In genomic region chr6:34719646-34720045, GRCh38 we compare ENCODE assay signal across 7 cellular contexts. TPM values are rescaled to one million over a fixed set of nuclear protein-coding genes. Genes with fewer than 3 reads are reported as not detected.
A peak's percentile ranks its signal among the peaks of the same experiment; 100 is the strongest.
DNase-seq lines count a peak whose midpoint lies in the region; ATAC-seq and TF ChIP-seq lines count a peak whose summit lies in the region.
"Not testable (repeated sequence)": the region's sequence is repeated elsewhere in the genome, so short reads cannot be mapped to it uniquely, and the experiment has no call there.

No MANE protein-coding gene starts in this region.

- not testable (repeated sequence) for H3K27me3 Mint-ChIP-seq in Calu3 (ENCODE audit: unreplicated experiment); HFFc6 (ENCODE audit: insufficient read depth); WTC11 (ENCODE audit: low read depth); type B pancreatic cell

- peak; percentile 63 for DNase-seq in Calu3
- not testable (repeated sequence) for DNase-seq in HFFc6; RWPE2 (ENCODE audit: low spot score); WTC11 (ENCODE audit: low spot score); epithelial cell of prostate (ENCODE audit: low read depth, low spot score); lower lobe of right lung; type B pancreatic cell (ENCODE audit: extremely low spot score, unreplicated experiment)

- peak overlapping the region; percentile 53 for H3K4me3 Mint-ChIP-seq in Calu3 (ENCODE audit: low read depth, unreplicated experiment)
- peak overlapping the region; percentile 47; the same call in 1 of the 2 replicates for H3K4me3 Mint-ChIP-seq in HFFc6
- peak overlapping the region; percentile 48 for H3K4me3 Mint-ChIP-seq in WTC11
- H3K4me3 Mint-ChIP-seq in type B pancreatic cell: peak overlapping the region; percentile 63

- peak overlapping the region; percentile 76 for H3K27ac ChIP-seq in RWPE2 (ENCODE audit: poor library complexity, severe bottlenecking)
- H3K27ac ChIP-seq in epithelial cell of prostate: peak overlapping the region; percentile 73
- H3K27ac ChIP-seq in lower lobe of right lung: peak overlapping the region; percentile 38

- not testable (repeated sequence) for H3K4me3 ChIP-seq in RWPE2 (ENCODE audit: severe bottlenecking); lower lobe of right lung

- peaks cover 40% of the 10 kb centered on the region for H3K4me1 ChIP-seq in RWPE2 (ENCODE audit: insufficient read depth, poor library complexity, severe bottlenecking)
- H3K4me1 ChIP-seq in lower lobe of right lung: not testable (repeated sequence)

- not testable (repeated sequence) for H3K9me3 Mint-ChIP-seq in Calu3 (ENCODE audit: low read depth, unreplicated experiment); HFFc6; WTC11; type B pancreatic cell

- peaks cover 20% of the 10 kb centered on the region for H3K36me3 Mint-ChIP-seq in Calu3 (ENCODE audit: insufficient read depth, unreplicated experiment)
- not testable (repeated sequence) for H3K36me3 Mint-ChIP-seq in HFFc6 (ENCODE audit: low read depth); WTC11; type B pancreatic cell

- peak overlapping the region; percentile 80 for H3K27ac Mint-ChIP-seq in Calu3 (ENCODE audit: unreplicated experiment)
- peak overlapping the region; percentile 46; the same call in 1 of the 2 replicates for H3K27ac Mint-ChIP-seq in HFFc6
- peak overlapping the region; percentile 94; the same call in 1 of the 2 replicates for H3K27ac Mint-ChIP-seq in WTC11
- peak overlapping the region; percentile 90 for H3K27ac Mint-ChIP-seq in type B pancreatic cell

- not testable (repeated sequence) for H3K27me3 ChIP-seq in RWPE2 (ENCODE audit: insufficient read depth, poor library complexity, severe bottlenecking); lower lobe of right lung (ENCODE audit: low read depth)

- BruUV-seq in Calu3 (replicated peaks; lab: Mats Ljungman, UMichigan): not testable (repeated sequence)

- CTCF ChIA-PET in Calu3 (lab: Charles Lee): interaction anchor here (0.7 to 0.9 kb wide), 2 partner anchors 19 to 72 kb away, joined by 3 to 4 read pairs; partner anchors contain the start of gene BLTP3A
- CTCF ChIA-PET in WTC11 (lab: Charles Lee): not testable (repeated sequence)

- not testable (repeated sequence) for TF ChIP-seq CTCF in Calu3 (IDR thresholded peaks at IDR 0.05; ENCODE audit: unreplicated experiment); HFFc6 (IDR thresholded peaks at IDR 0.05); RWPE2 (IDR thresholded peaks at IDR 0.05; ENCODE audit: poor library complexity, severe bottlenecking); WTC11 (IDR thresholded peaks at IDR 0.05); lower lobe of right lung (IDR thresholded peaks at IDR 0.05); type B pancreatic cell (conservative IDR thresholded peaks at IDR 0.05)

- intact Hi-C loops in Calu3 (cut with micrococcal nuclease; ENCODE audit: unreplicated experiment): loop anchor here (5.0 kb wide), 1 partner anchor 38 kb away; the partner anchor contains the start of gene SNRPC
- intact Hi-C loops in lower lobe of right lung (cut with DNase I): not testable (repeated sequence)

- H3K4me1 Mint-ChIP-seq in Calu3 (ENCODE audit: low read depth, unreplicated experiment) (peaks cover 62% of the 10 kb centered on the region), HFFc6 (ENCODE audit: low read depth) (peaks cover 43% of the 10 kb centered on the region), WTC11 (peaks cover 27% of the 10 kb centered on the region), type B pancreatic cell (ENCODE audit: unreplicated experiment) (peaks cover 17% of the 10 kb centered on the region)

- not testable (repeated sequence) for ATAC-seq in RWPE2 (ENCODE audit: low read depth); WTC11; lower lobe of right lung

- H3K9me3 ChIP-seq in RWPE2 (ENCODE audit: severe bottlenecking); lower lobe of right lung: not testable (repeated sequence)

- POLR2A ChIA-PET in WTC11 (lab: Charles Lee): not testable (repeated sequence)

- H3K36me3 ChIP-seq in RWPE2 (ENCODE audit: low read depth); lower lobe of right lung: not testable (repeated sequence)

RNA-seq across cellular contexts. Expression of gene ILRUN, which starts 23.1 kb away (rescaled TPM):
- 137 and 145 TPM in 2 replicates for total RNA-seq in Calu3 (2022)
- total RNA-seq in HFFc6 (2021; fragmentation: NEBNext Ultra II Directional; extraction: Animal tissue kit (Norgen Biotek cat#: 25700)): 10 to 100 TPM; 56.0 to 65.1 (median 59.4) TPM
- total RNA-seq in WTC11 (2021): 60.4 to 75.5 TPM (median 63.9 TPM) in 3 replicates
- total RNA-seq in lower lobe of right lung: 90.3 TPM
- total RNA-seq in type B pancreatic cell (ENCODE audit: low replicate concordance): 60.3 and 83.4 TPM in 2 replicates

RNA-seq across cellular contexts. Expression of gene SNRPC, which starts 37.7 kb away (rescaled TPM):
- total RNA-seq in Calu3 (2022) (221 and 231 TPM in 2 replicates), WTC11 (2021) (182 to 194 TPM (median 191 TPM) in 3 replicates), lower lobe of right lung (61.6 TPM), type B pancreatic cell (ENCODE audit: low replicate concordance) (109 and 134 TPM in 2 replicates)
- total RNA-seq in HFFc6 (2021; fragmentation: NEBNext Ultra II Directional; extraction: Animal tissue kit (Norgen Biotek cat#: 25700)): 100 to 1,000 TPM; 132 to 194 (median 161) TPM
